ENCODE assay signal across 1 cellular context in the genomic region with DNA sequence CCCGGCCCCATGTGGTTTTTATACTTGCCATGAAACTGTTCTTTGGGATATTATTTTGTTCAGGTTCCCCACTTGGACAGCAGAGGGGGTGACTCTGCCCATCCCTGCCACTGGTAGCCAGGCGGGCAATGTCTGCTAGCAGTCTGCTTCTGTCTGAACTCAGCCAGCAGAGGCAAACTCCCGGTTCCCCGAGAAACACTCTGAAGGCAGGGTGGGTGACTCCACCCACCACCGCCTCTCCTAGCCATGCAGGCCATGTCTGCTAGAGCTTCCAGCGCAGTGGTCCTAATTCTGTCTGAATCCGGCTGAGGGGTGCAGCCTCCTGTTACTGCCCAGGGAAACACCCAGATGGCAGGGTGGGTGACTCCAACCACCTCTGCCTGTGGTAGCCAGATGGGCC.
TF ChIP-seq lines count a peak whose summit lies in the region.

No MANE protein-coding gene starts in this region.

TF ChIP-seq in IMR-90, 13 proteins besides CTCF, POLR2A, EP300 and RAD21 (continued from another document):
- TF ChIP-seq, protein P1, sequence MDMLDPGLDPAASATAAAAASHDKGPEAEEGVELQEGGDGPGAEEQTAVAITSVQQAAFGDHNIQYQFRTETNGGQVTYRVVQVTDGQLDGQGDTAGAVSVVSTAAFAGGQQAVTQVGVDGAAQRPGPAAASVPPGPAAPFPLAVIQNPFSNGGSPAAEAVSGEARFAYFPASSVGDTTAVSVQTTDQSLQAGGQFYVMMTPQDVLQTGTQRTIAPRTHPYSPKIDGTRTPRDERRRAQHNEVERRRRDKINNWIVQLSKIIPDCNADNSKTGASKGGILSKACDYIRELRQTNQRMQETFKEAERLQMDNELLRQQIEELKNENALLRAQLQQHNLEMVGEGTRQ (IDR thresholded peaks at IDR 0.05; ENCODE audit: low read depth, low read length): no peak
- TF ChIP-seq MAZ (IDR thresholded peaks at IDR 0.05; ENCODE audit: borderline replicate concordance, low read depth, low read length): no peak
